In the genomic region with DNA sequence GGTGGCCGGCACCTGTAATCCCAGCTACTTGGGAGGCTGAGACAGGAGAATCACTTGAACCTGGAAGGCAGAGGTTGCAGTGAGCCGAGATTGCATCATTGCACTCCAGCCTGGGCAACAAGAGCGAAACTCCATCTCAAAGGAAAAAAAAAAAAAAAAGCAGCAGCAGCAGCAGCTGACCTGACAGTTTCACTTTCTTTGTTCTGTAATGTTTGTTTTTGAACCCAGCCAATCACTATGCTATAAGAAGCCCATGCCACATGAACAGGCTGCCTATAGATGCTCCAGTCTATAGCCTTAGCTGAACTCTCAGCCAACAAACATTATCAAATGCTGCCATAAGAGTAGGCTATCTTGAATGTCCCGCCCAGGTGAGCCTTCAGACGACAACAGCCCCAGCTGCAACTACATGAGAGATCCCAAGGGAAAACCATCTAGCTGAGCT, we compare ENCODE assay signal across 9 cellular contexts. TPM values are rescaled to one million over a fixed set of nuclear protein-coding genes. Genes with fewer than 3 reads are reported as not detected.
DNase-seq lines count a peak whose midpoint lies in the region; ATAC-seq and TF ChIP-seq lines count a peak whose summit lies in the region.
"Not testable (repeated sequence)": the region's sequence is repeated elsewhere in the genome, so short reads cannot be mapped to it uniquely, and the experiment has no call there.
"Had no signal": no experiment of that assay in that cellular context is flagged by ENCODE, and none has a peak within 500 bp of the region (broad histone marks: within the 10 kb centered on the region; RNA-seq: fewer than 3 reads in every experiment).

No MANE protein-coding gene starts in this region.

- not testable (repeated sequence) for TF ChIP-seq CTCF in OCI-LY3 (IDR thresholded peaks at IDR 0.05; ENCODE audit: low read depth, low read length); progenitor cell of endocrine pancreas (IDR thresholded peaks at IDR 0.05; ENCODE audit: unreplicated experiment)

- not testable (repeated sequence) for H3K9ac ChIP-seq in OCI-LY3 (ENCODE audit: low read length)

- H3K27me3 Mint-ChIP-seq in activated naive CD4-positive, alpha-beta T cell treated with anti-CD3 and anti-CD28 coated beads, Interleukin-2, amount 50 U/mL, for 24 hours: not testable (repeated sequence)
- peaks cover 64% of the 10 kb centered on the region for H3K27me3 Mint-ChIP-seq in progenitor cell of endocrine pancreas

- peak overlapping the region; percentile 1 for H3K4me3 Mint-ChIP-seq in activated naive CD4-positive, alpha-beta T cell treated with anti-CD3 and anti-CD28 coated beads, Interleukin-2, amount 50 U/mL, for 24 hours
- not testable (repeated sequence) for H3K4me3 Mint-ChIP-seq in progenitor cell of endocrine pancreas (ENCODE audit: low read depth)

- H2AFZ ChIP-seq in OCI-LY3 (ENCODE audit: low read depth, low read length): 0 out of 2 replicates have a peak overlapping the region, but pooled peaks have one; percentile 54

- not testable (repeated sequence) for H3K4me1 ChIP-seq in OCI-LY3 (ENCODE audit: low read length)

- not testable (repeated sequence) for H3K9me3 Mint-ChIP-seq in activated naive CD4-positive, alpha-beta T cell treated with anti-CD3 and anti-CD28 coated beads, Interleukin-2, amount 50 U/mL, for 24 hours; progenitor cell of endocrine pancreas (ENCODE audit: low read depth)

- H3K36me3 ChIP-seq in OCI-LY3 (replicated peaks; ENCODE audit: low read depth, low read length): not testable (repeated sequence)

- H3K27ac ChIP-seq in OCI-LY3 (ENCODE audit: low read length): not testable (repeated sequence)

- ATAC-seq in GM19395 (IDR thresholded peaks at IDR 0.05; ENCODE audit: unreplicated experiment): peak; percentile 97
- ATAC-seq in HG02588 (IDR thresholded peaks at IDR 0.05; ENCODE audit: unreplicated experiment): peak; percentile 81
- peak; percentile 94 for ATAC-seq in HG03280 (IDR thresholded peaks at IDR 0.05; ENCODE audit: unreplicated experiment)

- not testable (repeated sequence) for H3K27ac Mint-ChIP-seq in activated naive CD4-positive, alpha-beta T cell treated with anti-CD3 and anti-CD28 coated beads, Interleukin-2, amount 50 U/mL, for 24 hours
- H3K27ac Mint-ChIP-seq in progenitor cell of endocrine pancreas: peak overlapping the region; percentile 68

- peaks cover 15% of the 10 kb centered on the region for H3K4me1 Mint-ChIP-seq in activated naive CD4-positive, alpha-beta T cell treated with anti-CD3 and anti-CD28 coated beads, Interleukin-2, amount 50 U/mL, for 24 hours
- not testable (repeated sequence) for H3K4me1 Mint-ChIP-seq in progenitor cell of endocrine pancreas (ENCODE audit: low read depth)

- H3K36me3 Mint-ChIP-seq in activated naive CD4-positive, alpha-beta T cell treated with anti-CD3 and anti-CD28 coated beads, Interleukin-2, amount 50 U/mL, for 24 hours; progenitor cell of endocrine pancreas (ENCODE audit: insufficient read depth): not testable (repeated sequence)

- not testable (repeated sequence) for H3K9me3 ChIP-seq in OCI-LY3 (ENCODE audit: insufficient read depth, low read length)

- H3K27me3 ChIP-seq in OCI-LY3 (ENCODE audit: low read depth, low read length): not testable (repeated sequence)

- DNase-seq in ELF-1 (ENCODE audit: low read depth, low spot score) (peak; percentile 1), NCI-H1417 (lab: John Stamatoyannopoulos, UW) (peak; percentile 24 to 93 (median 38))
- not testable (repeated sequence) for DNase-seq in progenitor cell of endocrine pancreas (ENCODE audit: low spot score, unreplicated experiment)

- H4K20me1 ChIP-seq in OCI-LY3 (ENCODE audit: insufficient read depth, low read length): not testable (repeated sequence)

- H3K4me2 ChIP-seq in OCI-LY3 (ENCODE audit: low read length): peak overlapping the region; percentile 56

- peak overlapping the region; percentile 24 for H3K4me3 ChIP-seq in OCI-LY3 (ENCODE audit: low read length)

- not testable (repeated sequence) for H3K79me2 ChIP-seq in OCI-LY3 (ENCODE audit: low read length)

RNA-seq across cellular contexts. Expression of a gene that starts 12.5 kb away (rescaled TPM):
- total RNA-seq in progenitor cell of endocrine pancreas: 28.4 and 31.5 TPM in 2 replicates

RNA-seq across cellular contexts. Expression of a gene that starts 39.3 kb away (rescaled TPM):
- total RNA-seq in progenitor cell of endocrine pancreas: 2.1 and 2.9 TPM in 2 replicates
- total RNA-seq: pulmonary artery endothelial cell had no signal

RNA-seq across cellular contexts. Expression of a gene that starts 47.9 kb away (rescaled TPM):
- 3.0 and 3.2 TPM in 2 replicates for total RNA-seq in progenitor cell of endocrine pancreas
